Comparison of ENCODE assay signal across 18 cellular contexts in the genomic region with DNA sequence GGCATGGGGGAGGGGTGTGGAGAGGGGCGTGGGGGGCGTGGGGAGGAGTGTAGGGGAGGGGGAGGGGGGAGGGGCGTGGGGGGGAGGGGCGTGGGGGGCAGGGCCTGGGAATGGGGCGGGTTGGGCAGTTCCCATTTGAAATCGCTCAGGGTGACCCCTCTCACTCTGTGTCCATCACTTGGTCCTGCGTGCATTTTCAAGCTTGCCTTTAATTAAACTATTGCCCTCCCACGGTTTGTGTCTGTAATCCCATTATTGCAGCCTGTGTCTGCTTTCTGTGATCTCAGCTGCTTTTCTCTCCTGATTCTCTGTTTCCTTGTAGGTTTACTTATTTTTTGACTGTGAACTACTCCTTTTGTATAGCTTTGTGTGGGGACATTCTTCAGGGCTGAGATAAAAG. TPM values are rescaled to one million over a fixed set of nuclear protein-coding genes. Genes with fewer than 3 reads are reported as not detected.
DNase-seq lines count a peak whose midpoint lies in the region; ATAC-seq and TF ChIP-seq lines count a peak whose summit lies in the region.
"Had no signal": no experiment of that assay in that cellular context is flagged by ENCODE, and none has a peak within 500 bp of the region (broad histone marks: within the 10 kb centered on the region; RNA-seq: fewer than 3 reads in every experiment).

No MANE protein-coding gene starts in this region.

- H3K36me3 Mint-ChIP-seq in Calu3 (ENCODE audit: insufficient read depth, unreplicated experiment), result no peaks in the 10 kb centered on the region
- H3K36me3 Mint-ChIP-seq in brain, result peaks cover 10% of the 10 kb centered on the region
- H3K36me3 Mint-ChIP-seq in neural progenitor cell, result peaks cover 10% of the 10 kb centered on the region
- H3K36me3 Mint-ChIP-seq: CD8-positive, alpha-beta T cell had no signal

- H3K9me3 Mint-ChIP-seq in Calu3 (ENCODE audit: low read depth, unreplicated experiment) (no peaks in the 10 kb centered on the region), brain (peaks cover 9 to 24% (median 16%) of the 10 kb centered on the region in 5 experiments), neural progenitor cell (peaks cover 25% of the 10 kb centered on the region)
- H3K9me3 Mint-ChIP-seq: CD8-positive, alpha-beta T cell had no signal

- no TSS peak for BruUV-seq in Calu3 (replicated peaks; lab: Mats Ljungman, UMichigan)

- H3K4me1 ChIP-seq in HUES48 (ENCODE audit: control insufficient read depth, insufficient read depth, low read length), result peaks cover 5% of the 10 kb centered on the region; the same call in 1 of the 2 replicates
- H3K4me1 ChIP-seq in neural progenitor cell, result peaks cover 16% of the 10 kb centered on the region
- H3K4me1 ChIP-seq: Peyer's patch had no signal

- H3K36me3 ChIP-seq in HUES48 (ENCODE audit: control insufficient read depth, insufficient read depth, low read length), result no peaks in the 10 kb centered on the region
- no peaks in the 10 kb centered on the region for H3K36me3 ChIP-seq in neural progenitor cell
- H3K36me3 ChIP-seq: Peyer's patch had no signal

- H3K27ac Mint-ChIP-seq in Calu3 (ENCODE audit: unreplicated experiment), result peak overlapping the region; percentile 47
- peak overlapping the region; percentile 51 to 88 (median 74) for H3K27ac Mint-ChIP-seq in brain
- peak overlapping the region; percentile 92 for H3K27ac Mint-ChIP-seq in neural progenitor cell
- H3K27ac Mint-ChIP-seq: CD8-positive, alpha-beta T cell had no signal

- H3K4me3 Mint-ChIP-seq in Calu3 (ENCODE audit: low read depth, unreplicated experiment), result no peak overlapping the region
- H3K4me3 Mint-ChIP-seq in brain, result peak overlapping the region in 4 of 5 experiments; percentile 13 to 68 (median 29)
- H3K4me3 Mint-ChIP-seq in neural progenitor cell, result peak overlapping the region; percentile 67
- H3K4me3 Mint-ChIP-seq: CD8-positive, alpha-beta T cell had no signal

- H3K9ac ChIP-seq in HUES48 (ENCODE audit: low read depth, low read length) (no peak overlapping the region), neural progenitor cell (no peak overlapping the region)

- no peaks in the 10 kb centered on the region for H3K79me2 ChIP-seq in neural progenitor cell (ENCODE audit: low read depth)

- no peak for ATAC-seq in GM21717 (IDR thresholded peaks at IDR 0.05; ENCODE audit: unreplicated experiment)
- ATAC-seq: CD8-positive, alpha-beta T cell had no signal

- H4K20me1 ChIP-seq in neural progenitor cell (ENCODE audit: low read depth), result no peaks in the 10 kb centered on the region

- no peak overlapping the region for H3K4me3 ChIP-seq in HUES48 (ENCODE audit: low read depth, low read length)
- H3K4me3 ChIP-seq in neural progenitor cell, result no peak overlapping the region
- H3K4me3 ChIP-seq: Peyer's patch had no signal

- CTCF ChIA-PET in Calu3 (lab: Charles Lee), result no interaction called here

- no peak overlapping the region for H2AFZ ChIP-seq in neural progenitor cell (replicated peaks)

- no peaks in the 10 kb centered on the region for H3K9me3 ChIP-seq in HUES48 (ENCODE audit: control insufficient read depth, insufficient read depth, low read length)
- H3K9me3 ChIP-seq in neural progenitor cell (ENCODE audit: low read depth), result no peaks in the 10 kb centered on the region
- H3K9me3 ChIP-seq: Peyer's patch had no signal

- TF ChIP-seq CTCF in Calu3 (IDR thresholded peaks at IDR 0.05; ENCODE audit: unreplicated experiment) (no peak), brain (conservative IDR thresholded peaks at IDR 0.05) (no peak), neural progenitor cell (IDR thresholded peaks at IDR 0.05) (no peak)

- no peak for DNase-seq in Calu3
- peak; percentile 37 for DNase-seq in neural progenitor cell (ENCODE audit: low spot score)
- DNase-seq in globus pallidus (ENCODE audit: low spot score), result no peak
- no peak for DNase-seq in T-helper 1 cell
- DNase-seq: CD8-positive, alpha-beta T cell; H7; MV-4-11; NCI-H1417 treated with DMSO at 0.1 percent for 48 hours; NCI-H2029 treated with DMSO at 0.1 percent for 48 hours; NCI-H524 treated with DMSO at 0.1 percent for 48 hours; Peyer's patch; Right ventricle myocardium superior had no signal

- H3K27me3 Mint-ChIP-seq in Calu3 (ENCODE audit: unreplicated experiment) (peaks cover 13% of the 10 kb centered on the region), brain (peaks cover 25% of the 10 kb centered on the region), neural progenitor cell (ENCODE audit: insufficient read depth, low read depth) (peaks cover 18% of the 10 kb centered on the region)

- intact Hi-C loops in Calu3 (cut with micrococcal nuclease; ENCODE audit: unreplicated experiment), result no loop called here

- H3K27ac ChIP-seq in HUES48 (ENCODE audit: low read depth, low read length) (peak overlapping the region; percentile 64), neural progenitor cell (no peak overlapping the region)
- H3K27ac ChIP-seq: Peyer's patch had no signal

- no peak overlapping the region for H3K4me2 ChIP-seq in neural progenitor cell

- H3F3A ChIP-seq in neural progenitor cell (ENCODE audit: low read depth), result peaks cover 9% of the 10 kb centered on the region

- peaks cover 22% of the 10 kb centered on the region for H3K27me3 ChIP-seq in HUES48 (ENCODE audit: control insufficient read depth, insufficient read depth, low read length)
- H3K27me3 ChIP-seq in neural progenitor cell, result no peaks in the 10 kb centered on the region
- H3K27me3 ChIP-seq: Peyer's patch had no signal

- H3K4me1 Mint-ChIP-seq in Calu3 (ENCODE audit: low read depth, unreplicated experiment), result no peaks in the 10 kb centered on the region
- H3K4me1 Mint-ChIP-seq in brain, result peaks cover 33% of the 10 kb centered on the region
- peaks cover 41% of the 10 kb centered on the region for H3K4me1 Mint-ChIP-seq in neural progenitor cell

RNA-seq across cellular contexts. Expression of a gene that starts 1.3 kb away (rescaled TPM):
- total RNA-seq in Calu3 (2022) (not detected in 2 replicates), neural progenitor cell (ENCODE audit: low replicate concordance) (not detected in 2 replicates)
- not detected for polyA plus RNA-seq in brain (ENCODE audit: insufficient read depth, low read depth, low replicate concordance)
- total RNA-seq: CD8-positive, alpha-beta T cell; H7; HT-29; Peyer's patch; Right ventricle myocardium superior had no signal
- polyA plus RNA-seq: AG04450, BJ had no signal

RNA-seq across cellular contexts. Expression of a gene that starts 46.6 kb away (rescaled TPM):
- total RNA-seq in Calu3 (2022) (not detected in 2 replicates), neural progenitor cell (ENCODE audit: low replicate concordance) (not detected in 2 replicates)
- not detected for polyA plus RNA-seq in brain (ENCODE audit: insufficient read depth, low read depth, low replicate concordance)
- total RNA-seq: CD8-positive, alpha-beta T cell; H7; HT-29; Peyer's patch; Right ventricle myocardium superior had no signal
- polyA plus RNA-seq: AG04450, BJ had no signal
